8 cellular contexts compared by ENCODE assay signal in the genomic region with DNA sequence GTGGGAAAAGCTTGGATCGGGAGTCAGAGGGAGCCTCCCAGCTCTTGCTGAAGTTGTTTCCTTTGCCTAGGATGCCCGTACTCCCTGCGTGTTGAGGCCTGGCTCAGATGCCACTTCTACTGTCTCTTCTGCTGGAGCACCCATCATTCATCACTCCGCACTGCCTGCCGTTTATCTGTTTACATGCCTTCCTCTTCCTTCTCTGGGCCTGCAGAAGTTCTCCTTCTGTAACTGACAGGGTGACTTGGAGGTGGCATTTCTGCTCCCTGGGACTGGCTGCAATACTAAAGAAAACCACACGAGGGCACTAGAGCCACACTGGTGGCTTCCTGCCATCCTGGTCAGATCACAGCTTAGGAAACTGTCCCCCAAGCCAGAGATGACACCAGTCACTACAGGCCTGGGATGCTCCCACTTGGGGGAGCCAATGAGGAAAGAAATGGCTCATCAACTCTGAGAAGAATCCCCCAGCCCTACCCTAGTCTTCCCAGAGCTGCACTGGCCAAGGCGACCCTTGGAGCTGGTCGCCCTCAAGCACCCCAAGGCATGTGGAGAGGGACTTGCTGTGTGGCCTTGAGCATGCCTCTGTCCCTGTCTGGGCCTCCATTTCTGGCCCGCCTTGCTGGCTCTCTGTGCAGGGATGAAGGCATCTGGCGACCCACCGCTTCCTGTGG. TPM values are rescaled to one million over a fixed set of nuclear protein-coding genes. Genes with fewer than 3 reads are reported as not detected.
DNase-seq lines count a peak whose midpoint lies in the region; ATAC-seq and TF ChIP-seq lines count a peak whose summit lies in the region.

No MANE protein-coding gene starts in this region.

- no peak for TF ChIP-seq POLR2A in GM18505 (IDR thresholded peaks at IDR 0.05; ENCODE audit: borderline replicate concordance, extremely low read depth, insufficient read depth, insufficient read length)
- no peak for TF ChIP-seq POLR2A in right lobe of liver (IDR thresholded peaks at IDR 0.05)

- H3K4me1 ChIP-seq in right lobe of liver: peaks cover 0 to 14% (median 0%) of the 10 kb centered on the region in 4 donors

- intact Hi-C loops in right lobe of liver (cut with DNase I): loop anchor here (10.0 kb wide), 1 partner anchor 151 kb away; a partner anchor contains a TSS

- peaks cover 0 to 8% (median 4%) of the 10 kb centered on the region in 4 donors for H3K36me3 ChIP-seq in right lobe of liver

- H3K27ac ChIP-seq in coronary artery (no peak overlapping the region), right lobe of liver (no peak overlapping the region)

- no peaks in the 10 kb centered on the region for H3K9me3 ChIP-seq in right lobe of liver

- peak; percentile 97 for TF ChIP-seq CTCF in coronary artery (IDR thresholded peaks at IDR 0.05)
- peak; percentile 97 to 99 (median 98) for TF ChIP-seq CTCF in right lobe of liver (IDR thresholded peaks at IDR 0.05)

- ATAC-seq in GM18505 (IDR thresholded peaks at IDR 0.05; ENCODE audit: unreplicated experiment) (peak; percentile 79), HG03139 (IDR thresholded peaks at IDR 0.05; ENCODE audit: unreplicated experiment) (peak; percentile 78), right lobe of liver (peak; percentile 85 to 95 (median 90))

- WGBS in right lobe of liver (ENCODE audit: insufficient coverage, low coverage, low lambda C conversion rate, missing lambda C conversion rate): 13% methylated on average over 5 of the region's 11 CpGs

- H3K4me3 ChIP-seq in coronary artery (no peak overlapping the region), right lobe of liver (no peak overlapping the region)

- no peaks in the 10 kb centered on the region for H3K27me3 ChIP-seq in right lobe of liver

- DNase-seq in A172 (ENCODE audit: low spot score) (peak; percentile 80), NCI-H446 treated with DMSO at 0.1 percent for 48 hours (lab: John Stamatoyannopoulos, UW) (peak; percentile 26), coronary artery (ENCODE audit: low spot score) (peak; percentile 76), right lobe of liver (peak; percentile 64 to 81 (median 77))
- peak; percentile 75 to 78 for DNase-seq in activated CD4-positive, alpha-beta T cell treated with anti-CD3 and anti-CD28 coated beads for 24 hours (ENCODE audit: low read depth in 2 of 2)
- DNase-seq in stimulated activated CD4-positive, alpha-beta T cell treated with anti-CD3 and anti-CD28 coated beads, TNF-alpha, amount 100 ng/mL, for 48 hours (ENCODE audit: low read depth in 3 of 3): peak; percentile 55 to 74 (median 73)

RNA-seq across cellular contexts. Expression of a gene that starts 9.7 kb away (rescaled TPM):
- 52.2 and 53.3 TPM in 2 replicates for total RNA-seq in A172 (2014; rRNA removed; shearing (Covaris generic))
- 10 to 100 TPM in 2 of 6 experiments, 1 to 10 TPM in 4; 5.4 to 10.1 (median 7.9) TPM for total RNA-seq in right lobe of liver

Comparison
In these comparisons a context has a peak if more than half of its experiments do, and no peak if none do; other contexts are left out.
1. DNase-seq: peak in every context shown above with its lines; median percentile 80 in A172; 77 in right lobe of liver; 76 in activated CD4-positive, alpha-beta T cell treated with anti-CD3 and anti-CD28 coated beads for 24 hours; 76 in coronary artery; 73 in stimulated activated CD4-positive, alpha-beta T cell treated with anti-CD3 and anti-CD28 coated beads, TNF-alpha, amount 100 ng/mL, for 48 hours; 26 in NCI-H446 treated with DMSO at 0.1 percent for 48 hours.